ENCODE assay signal across 1 cellular context in the genomic region with DNA sequence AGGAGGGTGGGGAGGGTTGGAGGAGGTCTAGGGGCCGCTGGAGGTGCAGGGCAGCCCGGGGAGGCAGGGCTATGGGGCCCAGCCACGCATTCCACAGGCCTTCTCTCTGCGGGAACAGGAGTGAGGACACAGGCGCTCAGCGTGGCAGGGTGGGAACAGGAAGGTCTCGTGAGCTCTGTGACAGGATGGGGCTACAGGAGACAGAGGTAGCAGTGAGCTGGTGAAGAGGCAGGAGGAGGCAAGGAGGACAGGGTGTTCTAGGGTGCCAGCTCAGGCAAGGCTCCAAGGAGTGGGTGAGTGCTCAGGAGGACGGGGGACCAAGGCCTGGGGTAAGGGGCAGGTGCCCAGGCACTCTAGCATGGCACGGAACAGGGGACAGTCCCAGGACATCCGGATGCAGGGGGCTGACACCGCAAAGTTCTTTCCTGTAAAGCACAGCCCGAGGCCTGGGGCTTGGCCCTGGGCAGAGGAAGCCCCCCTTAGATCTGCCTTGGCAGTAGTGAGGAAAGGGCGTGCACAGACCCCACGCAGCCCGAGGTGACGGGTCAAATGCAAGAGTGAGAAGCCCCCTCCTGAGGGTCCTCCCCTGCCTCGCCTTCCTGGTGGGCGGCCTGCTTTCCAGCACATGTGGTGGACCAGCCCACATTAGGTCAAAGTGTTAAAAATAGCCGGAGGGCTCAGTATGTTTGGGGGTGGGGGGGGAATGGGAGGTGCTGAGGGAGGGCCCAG.
TF ChIP-seq lines count a peak whose summit lies in the region.

No MANE protein-coding gene starts in this region.

TF ChIP-seq in HepG2, 621 proteins besides CTCF, POLR2A, EP300 and RAD21 (continued from another document and continues in another):
- TF ChIP-seq, protein P1, sequence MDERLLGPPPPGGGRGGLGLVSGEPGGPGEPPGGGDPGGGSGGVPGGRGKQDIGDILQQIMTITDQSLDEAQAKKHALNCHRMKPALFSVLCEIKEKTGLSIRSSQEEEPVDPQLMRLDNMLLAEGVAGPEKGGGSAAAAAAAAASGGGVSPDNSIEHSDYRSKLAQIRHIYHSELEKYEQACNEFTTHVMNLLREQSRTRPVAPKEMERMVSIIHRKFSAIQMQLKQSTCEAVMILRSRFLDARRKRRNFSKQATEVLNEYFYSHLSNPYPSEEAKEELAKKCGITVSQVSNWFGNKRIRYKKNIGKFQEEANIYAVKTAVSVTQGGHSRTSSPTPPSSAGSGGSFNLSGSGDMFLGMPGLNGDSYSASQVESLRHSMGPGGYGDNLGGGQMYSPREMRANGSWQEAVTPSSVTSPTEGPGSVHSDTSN (CRISPR knock-in tag; IDR thresholded peaks at IDR 0.05) = no peak
- TF ChIP-seq, protein P2, sequence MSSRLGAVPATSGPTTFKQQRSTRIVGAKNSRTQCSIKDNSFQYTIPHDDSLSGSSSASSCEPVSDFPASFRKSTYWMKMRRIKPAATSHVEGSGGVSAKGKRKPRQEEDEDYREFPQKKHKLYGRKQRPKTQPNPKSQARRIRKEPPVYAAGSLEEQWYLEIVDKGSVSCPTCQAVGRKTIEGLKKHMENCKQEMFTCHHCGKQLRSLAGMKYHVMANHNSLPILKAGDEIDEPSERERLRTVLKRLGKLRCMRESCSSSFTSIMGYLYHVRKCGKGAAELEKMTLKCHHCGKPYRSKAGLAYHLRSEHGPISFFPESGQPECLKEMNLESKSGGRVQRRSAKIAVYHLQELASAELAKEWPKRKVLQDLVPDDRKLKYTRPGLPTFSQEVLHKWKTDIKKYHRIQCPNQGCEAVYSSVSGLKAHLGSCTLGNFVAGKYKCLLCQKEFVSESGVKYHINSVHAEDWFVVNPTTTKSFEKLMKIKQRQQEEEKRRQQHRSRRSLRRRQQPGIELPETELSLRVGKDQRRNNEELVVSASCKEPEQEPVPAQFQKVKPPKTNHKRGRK (CRISPR knock-in tag; IDR thresholded peaks at IDR 0.05) = no peak
- TF ChIP-seq, protein P3, sequence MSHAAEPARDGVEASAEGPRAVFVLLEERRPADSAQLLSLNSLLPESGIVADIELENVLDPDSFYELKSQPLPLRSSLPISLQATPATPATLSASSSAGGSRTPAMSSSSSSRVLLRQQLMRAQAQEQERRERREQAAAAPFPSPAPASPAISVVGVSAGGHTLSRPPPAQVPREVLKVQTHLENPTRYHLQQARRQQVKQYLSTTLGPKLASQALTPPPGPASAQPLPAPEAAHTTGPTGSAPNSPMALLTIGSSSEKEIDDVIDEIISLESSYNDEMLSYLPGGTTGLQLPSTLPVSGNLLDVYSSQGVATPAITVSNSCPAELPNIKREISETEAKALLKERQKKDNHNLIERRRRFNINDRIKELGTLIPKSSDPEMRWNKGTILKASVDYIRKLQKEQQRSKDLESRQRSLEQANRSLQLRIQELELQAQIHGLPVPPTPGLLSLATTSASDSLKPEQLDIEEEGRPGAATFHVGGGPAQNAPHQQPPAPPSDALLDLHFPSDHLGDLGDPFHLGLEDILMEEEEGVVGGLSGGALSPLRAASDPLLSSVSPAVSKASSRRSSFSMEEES (CRISPR knock-in tag; IDR thresholded peaks at IDR 0.05) = no peak
- TF ChIP-seq, protein P4, sequence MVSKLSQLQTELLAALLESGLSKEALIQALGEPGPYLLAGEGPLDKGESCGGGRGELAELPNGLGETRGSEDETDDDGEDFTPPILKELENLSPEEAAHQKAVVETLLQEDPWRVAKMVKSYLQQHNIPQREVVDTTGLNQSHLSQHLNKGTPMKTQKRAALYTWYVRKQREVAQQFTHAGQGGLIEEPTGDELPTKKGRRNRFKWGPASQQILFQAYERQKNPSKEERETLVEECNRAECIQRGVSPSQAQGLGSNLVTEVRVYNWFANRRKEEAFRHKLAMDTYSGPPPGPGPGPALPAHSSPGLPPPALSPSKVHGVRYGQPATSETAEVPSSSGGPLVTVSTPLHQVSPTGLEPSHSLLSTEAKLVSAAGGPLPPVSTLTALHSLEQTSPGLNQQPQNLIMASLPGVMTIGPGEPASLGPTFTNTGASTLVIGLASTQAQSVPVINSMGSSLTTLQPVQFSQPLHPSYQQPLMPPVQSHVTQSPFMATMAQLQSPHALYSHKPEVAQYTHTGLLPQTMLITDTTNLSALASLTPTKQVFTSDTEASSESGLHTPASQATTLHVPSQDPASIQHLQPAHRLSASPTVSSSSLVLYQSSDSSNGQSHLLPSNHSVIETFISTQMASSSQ (IDR thresholded peaks at IDR 0.05; ENCODE audit: low read depth) = no peak
- TF ChIP-seq, protein P4 (CRISPR knock-in tag; IDR thresholded peaks at IDR 0.05; ENCODE audit: borderline replicate concordance) = no peak
- TF ChIP-seq ZNF12 (CRISPR knock-in tag; IDR thresholded peaks at IDR 0.05) (no peak), ZNF274 (CRISPR knock-in tag; IDR thresholded peaks at IDR 0.05) (no peak), SMYD3 (CRISPR knock-in tag; IDR thresholded peaks at IDR 0.05) (no peak), FOXM1 (CRISPR knock-in tag; IDR thresholded peaks at IDR 0.05) (no peak), SSRP1 (CRISPR knock-in tag; IDR thresholded peaks at IDR 0.05) (0 out of 2 replicates have a peak, but pooled peaks have one; percentile 1), ZNF737 (CRISPR knock-in tag; IDR thresholded peaks at IDR 0.05; ENCODE audit: borderline replicate concordance) (0 out of 2 replicates have a peak, but pooled peaks have one; percentile 17), TRIM24 (CRISPR knock-in tag; IDR thresholded peaks at IDR 0.05) (no peak), TBP (CRISPR knock-in tag; IDR thresholded peaks at IDR 0.05) (no peak), ISL2 (CRISPR knock-in tag; IDR thresholded peaks at IDR 0.05) (no peak), ASH2L (IDR thresholded peaks at IDR 0.05; ENCODE audit: insufficient read length, low read depth, low read length) (no peak), IKZF1 (IDR thresholded peaks at IDR 0.05) (no peak), ATF7-NPFF (CRISPR knock-in tag; IDR thresholded peaks at IDR 0.05; ENCODE audit: low read depth) (no peak), ZNF709 (CRISPR knock-in tag; IDR thresholded peaks at IDR 0.05) (no peak; the same call in 1 of the 2 replicates), XRCC5 (optimal IDR thresholded peaks at IDR 0.05; ENCODE audit: low read length) (no peak), ZNF883 (CRISPR knock-in tag; IDR thresholded peaks at IDR 0.05; ENCODE audit: not compliant biosample characterization) (no peak), ZNF773 (CRISPR knock-in tag; IDR thresholded peaks at IDR 0.05; ENCODE audit: borderline replicate concordance) (no peak), MYC (CRISPR knock-in tag; IDR thresholded peaks at IDR 0.05; ENCODE audit: borderline replicate concordance) (no peak), MEIS2 (CRISPR knock-in tag; IDR thresholded peaks at IDR 0.05) (no peak), ZNF564 (CRISPR knock-in tag; IDR thresholded peaks at IDR 0.05) (no peak), EZH2 (conservative IDR thresholded peaks at IDR 0.05; ENCODE audit: low read depth, low read length) (no peak), IKZF4 (CRISPR knock-in tag; IDR thresholded peaks at IDR 0.05; ENCODE audit: borderline replicate concordance, low read depth, not compliant biosample characterization) (no peak), SALL1 (CRISPR knock-in tag; IDR thresholded peaks at IDR 0.05) (no peak), ZNF383 (CRISPR knock-in tag; IDR thresholded peaks at IDR 0.05; ENCODE audit: borderline replicate concordance) (no peak), SP2 (CRISPR knock-in tag; IDR thresholded peaks at IDR 0.05) (peak; percentile 16; the same call in 1 of the 2 replicates), MXI1 (IDR thresholded peaks at IDR 0.05; ENCODE audit: borderline replicate concordance, low read depth, low read length) (0 out of 3 replicates have a peak, but pooled peaks have one; percentile 3), EED (CRISPR knock-in tag; IDR thresholded peaks at IDR 0.05) (no peak)
- TF ChIP-seq, protein P5, sequence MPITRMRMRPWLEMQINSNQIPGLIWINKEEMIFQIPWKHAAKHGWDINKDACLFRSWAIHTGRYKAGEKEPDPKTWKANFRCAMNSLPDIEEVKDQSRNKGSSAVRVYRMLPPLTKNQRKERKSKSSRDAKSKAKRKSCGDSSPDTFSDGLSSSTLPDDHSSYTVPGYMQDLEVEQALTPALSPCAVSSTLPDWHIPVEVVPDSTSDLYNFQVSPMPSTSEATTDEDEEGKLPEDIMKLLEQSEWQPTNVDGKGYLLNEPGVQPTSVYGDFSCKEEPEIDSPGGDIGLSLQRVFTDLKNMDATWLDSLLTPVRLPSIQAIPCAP (CRISPR knock-in tag; IDR thresholded peaks at IDR 0.05; ENCODE audit: low read depth) = no peak
- TF ChIP-seq, protein P6, sequence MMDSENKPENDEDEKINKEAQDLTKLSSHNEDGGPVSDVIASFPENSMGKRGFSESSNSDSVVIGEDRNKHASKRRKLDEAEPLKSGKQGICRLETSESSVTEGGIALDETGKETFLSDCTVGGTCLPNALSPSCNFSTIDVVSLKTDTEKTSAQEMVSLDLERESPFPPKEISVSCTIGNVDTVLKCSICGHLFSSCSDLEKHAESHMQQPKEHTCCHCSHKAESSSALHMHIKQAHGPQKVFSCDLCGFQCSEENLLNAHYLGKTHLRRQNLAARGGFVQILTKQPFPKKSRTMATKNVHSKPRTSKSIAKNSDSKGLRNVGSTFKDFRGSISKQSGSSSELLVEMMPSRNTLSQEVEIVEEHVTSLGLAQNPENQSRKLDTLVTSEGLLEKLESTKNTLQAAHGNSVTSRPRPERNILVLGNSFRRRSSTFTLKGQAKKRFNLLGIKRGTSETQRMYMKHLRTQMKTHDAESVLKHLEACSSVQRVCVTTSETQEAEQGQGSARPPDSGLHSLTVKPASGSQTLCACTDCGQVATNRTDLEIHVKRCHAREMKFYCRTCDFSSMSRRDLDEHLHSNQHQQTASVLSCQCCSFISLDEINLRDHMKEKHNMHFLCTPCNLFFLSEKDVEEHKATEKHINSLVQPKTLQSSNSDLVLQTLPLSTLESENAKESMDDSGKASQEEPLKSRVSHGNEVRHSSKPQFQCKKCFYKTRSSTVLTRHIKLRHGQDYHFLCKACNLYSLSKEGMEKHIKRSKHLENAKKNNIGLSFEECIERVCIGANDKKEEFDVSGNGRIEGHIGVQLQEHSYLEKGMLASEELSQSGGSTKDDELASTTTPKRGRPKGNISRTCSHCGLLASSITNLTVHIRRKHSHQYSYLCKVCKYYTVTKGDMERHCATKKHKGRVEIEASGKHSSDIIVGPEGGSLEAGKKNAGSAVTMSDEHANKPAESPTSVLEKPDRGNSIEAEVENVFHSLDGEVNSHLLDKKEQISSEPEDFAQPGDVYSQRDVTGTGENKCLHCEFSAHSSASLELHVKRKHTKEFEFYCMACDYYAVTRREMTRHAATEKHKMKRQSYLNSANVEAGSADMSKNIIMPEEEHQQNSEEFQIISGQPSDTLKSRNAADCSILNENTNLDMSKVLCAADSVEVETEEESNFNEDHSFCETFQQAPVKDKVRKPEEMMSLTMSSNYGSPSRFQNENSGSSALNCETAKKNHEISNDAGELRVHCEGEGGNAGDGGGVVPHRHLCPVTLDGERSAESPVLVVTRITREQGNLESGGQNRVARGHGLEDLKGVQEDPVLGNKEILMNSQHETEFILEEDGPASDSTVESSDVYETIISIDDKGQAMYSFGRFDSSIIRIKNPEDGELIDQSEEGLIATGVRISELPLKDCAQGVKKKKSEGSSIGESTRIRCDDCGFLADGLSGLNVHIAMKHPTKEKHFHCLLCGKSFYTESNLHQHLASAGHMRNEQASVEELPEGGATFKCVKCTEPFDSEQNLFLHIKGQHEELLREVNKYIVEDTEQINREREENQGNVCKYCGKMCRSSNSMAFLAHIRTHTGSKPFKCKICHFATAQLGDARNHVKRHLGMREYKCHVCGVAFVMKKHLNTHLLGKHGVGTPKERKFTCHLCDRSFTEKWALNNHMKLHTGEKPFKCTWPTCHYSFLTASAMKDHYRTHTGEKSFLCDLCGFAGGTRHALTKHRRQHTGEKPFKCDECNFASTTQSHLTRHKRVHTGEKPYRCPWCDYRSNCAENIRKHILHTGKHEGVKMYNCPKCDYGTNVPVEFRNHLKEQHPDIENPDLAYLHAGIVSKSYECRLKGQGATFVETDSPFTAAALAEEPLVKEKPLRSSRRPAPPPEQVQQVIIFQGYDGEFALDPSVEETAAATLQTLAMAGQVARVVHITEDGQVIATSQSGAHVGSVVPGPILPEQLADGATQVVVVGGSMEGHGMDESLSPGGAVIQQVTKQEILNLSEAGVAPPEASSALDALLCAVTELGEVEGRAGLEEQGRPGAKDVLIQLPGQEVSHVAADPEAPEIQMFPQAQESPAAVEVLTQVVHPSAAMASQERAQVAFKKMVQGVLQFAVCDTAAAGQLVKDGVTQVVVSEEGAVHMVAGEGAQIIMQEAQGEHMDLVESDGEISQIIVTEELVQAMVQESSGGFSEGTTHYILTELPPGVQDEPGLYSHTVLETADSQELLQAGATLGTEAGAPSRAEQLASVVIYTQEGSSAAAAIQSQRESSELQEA (CRISPR knock-in tag; IDR thresholded peaks at IDR 0.05; ENCODE audit: not compliant biosample characterization) = no peak
- TF ChIP-seq, protein P7, sequence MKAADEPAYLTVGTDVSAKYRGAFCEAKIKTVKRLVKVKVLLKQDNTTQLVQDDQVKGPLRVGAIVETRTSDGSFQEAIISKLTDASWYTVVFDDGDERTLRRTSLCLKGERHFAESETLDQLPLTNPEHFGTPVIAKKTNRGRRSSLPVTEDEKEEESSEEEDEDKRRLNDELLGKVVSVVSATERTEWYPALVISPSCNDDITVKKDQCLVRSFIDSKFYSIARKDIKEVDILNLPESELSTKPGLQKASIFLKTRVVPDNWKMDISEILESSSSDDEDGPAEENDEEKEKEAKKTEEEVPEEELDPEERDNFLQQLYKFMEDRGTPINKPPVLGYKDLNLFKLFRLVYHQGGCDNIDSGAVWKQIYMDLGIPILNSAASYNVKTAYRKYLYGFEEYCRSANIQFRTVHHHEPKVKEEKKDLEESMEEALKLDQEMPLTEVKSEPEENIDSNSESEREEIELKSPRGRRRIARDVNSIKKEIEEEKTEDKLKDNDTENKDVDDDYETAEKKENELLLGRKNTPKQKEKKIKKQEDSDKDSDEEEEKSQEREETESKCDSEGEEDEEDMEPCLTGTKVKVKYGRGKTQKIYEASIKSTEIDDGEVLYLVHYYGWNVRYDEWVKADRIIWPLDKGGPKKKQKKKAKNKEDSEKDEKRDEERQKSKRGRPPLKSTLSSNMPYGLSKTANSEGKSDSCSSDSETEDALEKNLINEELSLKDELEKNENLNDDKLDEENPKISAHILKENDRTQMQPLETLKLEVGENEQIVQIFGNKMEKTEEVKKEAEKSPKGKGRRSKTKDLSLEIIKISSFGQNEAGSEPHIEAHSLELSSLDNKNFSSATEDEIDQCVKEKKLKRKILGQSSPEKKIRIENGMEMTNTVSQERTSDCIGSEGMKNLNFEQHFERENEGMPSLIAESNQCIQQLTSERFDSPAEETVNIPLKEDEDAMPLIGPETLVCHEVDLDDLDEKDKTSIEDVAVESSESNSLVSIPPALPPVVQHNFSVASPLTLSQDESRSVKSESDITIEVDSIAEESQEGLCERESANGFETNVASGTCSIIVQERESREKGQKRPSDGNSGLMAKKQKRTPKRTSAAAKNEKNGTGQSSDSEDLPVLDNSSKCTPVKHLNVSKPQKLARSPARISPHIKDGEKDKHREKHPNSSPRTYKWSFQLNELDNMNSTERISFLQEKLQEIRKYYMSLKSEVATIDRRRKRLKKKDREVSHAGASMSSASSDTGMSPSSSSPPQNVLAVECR (CRISPR knock-in tag; IDR thresholded peaks at IDR 0.05; ENCODE audit: borderline replicate concordance) = no peak
